ENCODE assay signal across 25 cellular contexts in genomic region chr20:36366623-36367369, GRCh38.
"Had no signal": no experiment of that assay in that cellular context is flagged by ENCODE, and none has a peak within 500 bp of the region (broad histone marks: within the 10 kb centered on the region; RNA-seq: fewer than 3 reads in every experiment).

No MANE protein-coding gene starts in this region.

- H3K27ac ChIP-seq: heart right ventricle, left lung, lower lobe of right lung, neutrophil, ovary, sigmoid colon, spleen, testis, thyroid gland, transverse colon, upper lobe of left lung, vagina had no signal

- H3K36me3 ChIP-seq: heart right ventricle, left lung, lower lobe of right lung, neutrophil, ovary, sigmoid colon, spleen, thyroid gland, transverse colon, upper lobe of left lung, vagina had no signal

- H3K4me3 ChIP-seq: heart right ventricle, left lung, lower lobe of right lung, ovary, sigmoid colon, spleen, testis, thyroid gland, transverse colon, upper lobe of left lung, vagina had no signal

- FAIRE-seq: keratinocyte, small intestine had no signal

- ATAC-seq: heart right ventricle; left colon; left lung; lower lobe of right lung; naive thymus-derived CD8-positive, alpha-beta T cell; right cardiac atrium; stimulated activated effector memory CD8-positive, alpha-beta T cell treated with anti-CD3 and anti-CD28 coated beads, Interleukin-12 subunit alpha, Interleukin-12 subunit beta, amount 100 ng/mL, for 72 hours had no signal

- H3K27me3 ChIP-seq: ovary, testis, thyroid gland, upper lobe of left lung, vagina had no signal

- DNase-seq: heart right ventricle; hippocampal formation; kidney glomerular epithelial cell; left colon; left lung; lower lobe of right lung; mammary epithelial cell; mesenchymal stem cell; naive thymus-derived CD8-positive, alpha-beta T cell; occipital lobe; ovary; right cardiac atrium; sigmoid colon; small intestine; spleen; stimulated activated CD4-positive, alpha-beta T cell treated with anti-CD3 and anti-CD28 coated beads, Interleukin-4, amount 100 ng/mL, for 24 hours; stimulated activated naive CD4-positive, alpha-beta T cell; testis; thyroid gland; transverse colon had no signal

- H3K4me1 ChIP-seq: heart right ventricle, left lung, lower lobe of right lung, sigmoid colon, spleen, testis, thyroid gland, transverse colon, upper lobe of left lung, vagina had no signal

- H3K9me3 ChIP-seq: heart right ventricle, left lung, lower lobe of right lung, neutrophil, ovary, sigmoid colon, spleen, testis, thyroid gland, transverse colon, upper lobe of left lung, vagina had no signal
